ENCODE assay signal across 1 cellular context in the genomic region with DNA sequence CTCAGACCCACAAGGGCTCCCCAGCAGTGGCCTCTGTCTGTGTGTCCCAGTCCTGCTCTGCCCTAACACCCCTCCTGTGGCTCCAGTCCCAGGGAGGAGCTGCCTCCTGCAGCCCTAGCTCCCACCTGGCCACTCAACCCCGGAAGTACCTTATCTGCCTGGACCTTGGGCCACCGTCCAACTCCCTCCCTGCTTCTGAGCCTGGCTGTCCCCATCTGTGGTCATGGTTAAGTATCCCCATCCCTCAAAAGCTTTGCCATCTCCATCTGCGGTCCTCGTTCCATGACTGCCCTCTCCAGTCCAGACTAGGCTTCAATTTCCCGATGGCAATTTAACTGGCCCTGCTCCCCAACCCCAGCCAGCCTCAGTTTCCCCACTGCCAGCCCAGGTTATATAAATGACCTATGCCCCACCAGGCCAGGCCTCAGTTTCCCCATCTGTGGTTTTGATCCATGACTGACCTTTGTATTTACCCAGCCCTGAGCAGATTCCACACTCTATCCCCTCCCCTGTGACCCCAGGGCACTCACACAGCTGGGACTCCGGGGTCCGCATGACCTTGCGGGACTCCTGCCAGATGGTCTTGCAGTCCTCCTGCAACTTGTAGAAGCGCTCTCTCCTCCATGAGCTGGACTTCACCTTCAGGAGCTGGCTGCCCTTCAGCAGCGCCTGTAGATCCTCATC.
TF ChIP-seq lines count a peak whose summit lies in the region.

No MANE protein-coding gene starts in this region.

TF ChIP-seq in HEK293, 187 proteins besides CTCF, POLR2A, EP300 and RAD21:
- peak; percentile 41; the same call in 1 of the 2 replicates for TF ChIP-seq GLIS1 (tag by site-specific recombination; IDR thresholded peaks at IDR 0.05)
- TF ChIP-seq, protein P1, sequence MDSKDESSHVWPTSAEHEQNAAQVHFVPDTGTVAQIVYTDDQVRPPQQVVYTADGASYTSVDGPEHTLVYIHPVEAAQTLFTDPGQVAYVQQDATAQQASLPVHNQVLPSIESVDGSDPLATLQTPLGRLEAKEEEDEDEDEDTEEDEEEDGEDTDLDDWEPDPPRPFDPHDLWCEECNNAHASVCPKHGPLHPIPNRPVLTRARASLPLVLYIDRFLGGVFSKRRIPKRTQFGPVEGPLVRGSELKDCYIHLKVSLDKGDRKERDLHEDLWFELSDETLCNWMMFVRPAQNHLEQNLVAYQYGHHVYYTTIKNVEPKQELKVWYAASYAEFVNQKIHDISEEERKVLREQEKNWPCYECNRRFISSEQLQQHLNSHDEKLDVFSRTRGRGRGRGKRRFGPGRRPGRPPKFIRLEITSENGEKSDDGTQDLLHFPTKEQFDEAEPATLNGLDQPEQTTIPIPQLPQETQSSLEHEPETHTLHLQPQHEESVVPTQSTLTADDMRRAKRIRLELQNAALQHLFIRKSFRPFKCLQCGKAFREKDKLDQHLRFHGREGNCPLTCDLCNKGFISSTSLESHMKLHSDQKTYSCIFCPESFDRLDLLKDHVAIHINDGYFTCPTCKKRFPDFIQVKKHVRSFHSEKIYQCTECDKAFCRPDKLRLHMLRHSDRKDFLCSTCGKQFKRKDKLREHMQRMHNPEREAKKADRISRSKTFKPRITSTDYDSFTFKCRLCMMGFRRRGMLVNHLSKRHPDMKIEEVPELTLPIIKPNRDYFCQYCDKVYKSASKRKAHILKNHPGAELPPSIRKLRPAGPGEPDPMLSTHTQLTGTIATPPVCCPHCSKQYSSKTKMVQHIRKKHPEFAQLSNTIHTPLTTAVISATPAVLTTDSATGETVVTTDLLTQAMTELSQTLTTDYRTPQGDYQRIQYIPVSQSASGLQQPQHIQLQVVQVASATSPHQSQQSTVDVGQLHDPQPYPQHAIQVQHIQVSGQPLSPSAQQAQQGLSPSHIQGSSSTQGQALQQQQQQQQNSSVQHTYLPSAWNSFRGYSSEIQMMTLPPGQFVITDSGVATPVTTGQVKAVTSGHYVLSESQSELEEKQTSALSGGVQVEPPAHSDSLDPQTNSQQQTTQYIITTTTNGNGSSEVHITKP (tag by site-specific recombination; IDR thresholded peaks at IDR 0.05) = no peak
